21 cellular contexts compared by ENCODE assay signal in genomic region chr5:157556615-157557418, GRCh38. TPM values are rescaled to one million over a fixed set of nuclear protein-coding genes. Genes with fewer than 3 reads are reported as not detected.
A peak's percentile ranks its signal among the peaks of the same experiment; 100 is the strongest.
DNase-seq lines count a peak whose midpoint lies in the region; FAIRE-seq and TF ChIP-seq lines count a peak whose summit lies in the region.
"Had no signal": no experiment of that assay in that cellular context is flagged by ENCODE, and none has a peak within 500 bp of the region (broad histone marks: within the 10 kb centered on the region; RNA-seq: fewer than 3 reads in every experiment).

No MANE protein-coding gene starts in this region.

- TF ChIP-seq CTCF in esophagus muscularis mucosa (IDR thresholded peaks at IDR 0.05) (no peak), sigmoid colon (IDR thresholded peaks at IDR 0.05) (no peak), Caco-2 (IDR thresholded peaks at IDR 0.05; ENCODE audit: insufficient read depth in 1 of 2, low read depth in 1 of 2, low read length in 1 of 2, severe bottlenecking in 1 of 2, unreplicated experiment in 1 of 2) (no peak)

- H3K4me3 ChIP-seq in SJSA1 (no peak overlapping the region), esophagus muscularis mucosa (no peak overlapping the region), sigmoid colon (no peak overlapping the region), Caco-2 (ENCODE audit: low read depth, low read length) (no peak overlapping the region)
- H3K4me3 ChIP-seq: K562 had no signal

- CTCF ChIA-PET in Caco-2 (lab: Charles Lee): no interaction called here

- H3K4me1 Mint-ChIP-seq in Caco-2 (ENCODE audit: low read depth, unreplicated experiment): peaks cover 31% of the 10 kb centered on the region

- POLR2A ChIA-PET in Caco-2 (lab: Charles Lee): no interaction called here

- intact Hi-C loops in esophagus muscularis mucosa (cut with DNase I): no loop called here
- intact Hi-C loops in sigmoid colon (cut with DNase I): no loop called here
- intact Hi-C loops in Caco-2 (cut with micrococcal nuclease; ENCODE audit: unreplicated experiment): no loop called here

- H3K27ac Mint-ChIP-seq in Caco-2 (ENCODE audit: unreplicated experiment): no peak overlapping the region
- H3K27ac Mint-ChIP-seq: mesothelial cell of epicardium had no signal

- H3K27me3 ChIP-seq in SJSA1 (replicated peaks) (no peaks in the 10 kb centered on the region), esophagus muscularis mucosa (no peaks in the 10 kb centered on the region), sigmoid colon (no peaks in the 10 kb centered on the region), Caco-2 (replicated peaks; ENCODE audit: control insufficient read depth, insufficient read depth, low read length) (no peaks in the 10 kb centered on the region)

- no peaks in the 10 kb centered on the region for H3K27me3 Mint-ChIP-seq in Caco-2 (ENCODE audit: insufficient read depth, unreplicated experiment)
- H3K27me3 Mint-ChIP-seq: central memory CD8-positive, alpha-beta T cell had no signal

- DNase-seq in GM19239 (ENCODE audit: insufficient read length, low spot score) (no peak), SJSA1 (ENCODE audit: low read depth in 1 of 2, low spot score in 2 of 2) (no peak), esophagus muscularis mucosa (ENCODE audit: extremely low spot score) (no peak), sigmoid colon (no peak), NCI-H146 treated with DMSO at 0.1 percent for 48 hours (lab: John Stamatoyannopoulos, UW; ENCODE audit: unreplicated experiment) (no peak), Caco-2 (no peak)
- DNase-seq in stimulated activated CD4-positive, alpha-beta T cell treated with anti-CD3 and anti-CD28 coated beads, Interleukin-2, amount 100 ng/mL, for 48 hours: no peak
- DNase-seq: activated CD4-positive, alpha-beta T cell treated with anti-CD3 and anti-CD28 coated beads, Interleukin-2, amount 50 U/mL, for 48 hours; amygdala; BE2C; effector memory CD4-positive, alpha-beta T cell; kidney glomerular epithelial cell; NCI-H524 treated with DMSO at 0.1 percent for 48 hours; occipital lobe; OCI-M1; SK-N-SH; stimulated activated CD4-positive, alpha-beta T cell treated with anti-CD3 and anti-CD28 coated beads, Interleukin-4, amount 100 ng/mL, for 1 hour had no signal

- H3K4me1 ChIP-seq in SJSA1 (replicated peaks): peaks cover 59% of the 10 kb centered on the region
- peaks cover 45 to 86% (median 81%) of the 10 kb centered on the region in 4 donors for H3K4me1 ChIP-seq in esophagus muscularis mucosa
- H3K4me1 ChIP-seq in sigmoid colon: peaks cover 0 to 71% (median 64%) of the 10 kb centered on the region in 4 donors
- peaks cover 37% of the 10 kb centered on the region for H3K4me1 ChIP-seq in Caco-2
- H3K4me1 ChIP-seq: BE2C had no signal

- H3K9me3 ChIP-seq in SJSA1 (replicated peaks): no peaks in the 10 kb centered on the region
- no peaks in the 10 kb centered on the region for H3K9me3 ChIP-seq in esophagus muscularis mucosa
- H3K9me3 ChIP-seq in sigmoid colon: no peaks in the 10 kb centered on the region
- H3K9me3 ChIP-seq in Caco-2: no peaks in the 10 kb centered on the region
- H3K9me3 ChIP-seq: BE2C, SK-N-SH had no signal

- FAIRE-seq in GM19239 (lab: Jason Lieb, UNC): peak; percentile 64
- FAIRE-seq: K562, TTC549 had no signal

- H3K36me3 ChIP-seq in SJSA1 (peaks cover 52% of the 10 kb centered on the region), esophagus muscularis mucosa (peaks cover 0 to 2% (median 0%) of the 10 kb centered on the region in 4 donors), sigmoid colon (no peaks in the 10 kb centered on the region), Caco-2 (ENCODE audit: control insufficient read depth, insufficient read depth, low read length) (no peaks in the 10 kb centered on the region)
- H3K36me3 ChIP-seq: BE2C had no signal

- no peak for TF ChIP-seq POLR2A in esophagus muscularis mucosa (IDR thresholded peaks at IDR 0.05; ENCODE audit: low read depth)
- TF ChIP-seq POLR2A in sigmoid colon (IDR thresholded peaks at IDR 0.05): no peak

- no peaks in the 10 kb centered on the region for H3K9me3 Mint-ChIP-seq in Caco-2 (ENCODE audit: unreplicated experiment)
- H3K9me3 Mint-ChIP-seq: central memory CD8-positive, alpha-beta T cell had no signal

- no peak overlapping the region for H3K4me3 Mint-ChIP-seq in Caco-2 (ENCODE audit: unreplicated experiment)
- H3K4me3 Mint-ChIP-seq: central memory CD8-positive, alpha-beta T cell; mesothelial cell of epicardium had no signal

- H3K36me3 Mint-ChIP-seq in Caco-2 (ENCODE audit: insufficient read depth, unreplicated experiment): peaks cover 47% of the 10 kb centered on the region

- TF ChIP-seq EP300 in esophagus muscularis mucosa (IDR thresholded peaks at IDR 0.05) (no peak), sigmoid colon (IDR thresholded peaks at IDR 0.05) (no peak)

- WGBS in esophagus muscularis mucosa: 91% methylated on average over 8 of the region's 8 CpGs
- 90 to 95% methylated on average over 8 of the region's 8 CpGs for WGBS in sigmoid colon, 2 donors

- BruUV-seq in Caco-2 (replicated peaks; lab: Mats Ljungman, UMichigan): no TSS peak

- H3K27ac ChIP-seq in SJSA1 (0 out of 2 replicates have a peak overlapping the region, but pooled peaks have one; percentile 47), esophagus muscularis mucosa (replicated peaks in 1 of 4) (peak overlapping the region; percentile 77 to 90 (median 88)), sigmoid colon (peak overlapping the region; percentile 62 to 95 (median 88))

RNA-seq across cellular contexts. Expression of gene ADAM19, which starts 18.8 kb away (rescaled TPM):
- total RNA-seq in SJSA1 (2014; rRNA removed; shearing (Covaris generic)): 30.0 and 48.7 TPM in 2 replicates
- total RNA-seq in esophagus muscularis mucosa (10 to 100 TPM; 25.0 to 43.6 (median 28.1) TPM), sigmoid colon (10 to 100 TPM; 18.8 to 53.2 (median 35.0) TPM), Caco-2 (2022) (62.9 and 69.4 TPM in 2 replicates)
- 10 to 100 TPM in 1 of 3 donors, 1 to 10 TPM in 2; 1.2 to 16.3 (median 1.2) TPM for polyA plus RNA-seq in sigmoid colon
